Comparison of ENCODE assay signal across 21 cellular contexts in the genomic region with DNA sequence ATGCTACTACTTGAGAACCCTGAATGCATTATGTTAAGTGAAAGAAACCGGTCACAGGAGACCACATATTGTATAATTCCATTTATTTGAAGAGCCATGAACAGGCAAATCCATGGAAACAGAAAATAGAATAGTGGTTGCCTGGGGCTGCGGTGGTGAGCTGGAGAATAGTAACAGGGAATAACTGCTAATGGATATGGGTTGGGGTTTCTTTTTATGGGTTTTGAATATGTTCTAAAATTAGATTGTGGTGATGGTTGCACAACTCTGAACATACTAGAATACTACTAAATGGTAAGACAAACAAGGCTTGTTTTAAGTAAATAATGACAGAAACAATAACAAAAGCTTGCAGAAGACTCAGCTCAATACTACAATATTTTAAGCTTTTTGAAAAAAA.
A peak's percentile ranks its signal among the peaks of the same experiment; 100 is the strongest.
DNase-seq lines count a peak whose midpoint lies in the region; ATAC-seq lines count a peak whose summit lies in the region.
"Had no signal": no experiment of that assay in that cellular context is flagged by ENCODE, and none has a peak within 500 bp of the region (broad histone marks: within the 10 kb centered on the region; RNA-seq: fewer than 3 reads in every experiment).

No MANE protein-coding gene starts in this region.

- H3K9ac ChIP-seq in SK-N-MC (ENCODE audit: insufficient read length): no peak overlapping the region

- H3K27ac ChIP-seq in SK-N-MC: no peak overlapping the region
- H3K27ac ChIP-seq: ascending aorta, esophagus muscularis mucosa, right lobe of liver had no signal

- no peaks in the 10 kb centered on the region; the same call in 1 of the 2 replicates for H3K4me1 ChIP-seq in HAP-1
- H3K4me1 ChIP-seq: ascending aorta, right lobe of liver had no signal

- no peak for ATAC-seq in HG02884 (IDR thresholded peaks at IDR 0.05; ENCODE audit: unreplicated experiment)
- ATAC-seq in HG03175 (IDR thresholded peaks at IDR 0.05; ENCODE audit: unreplicated experiment): no peak
- ATAC-seq: HCT116, right lobe of liver had no signal

- H3K9me3 ChIP-seq in SK-N-MC (ENCODE audit: low read depth, low read length): no peaks in the 10 kb centered on the region
- no peaks in the 10 kb centered on the region for H3K9me3 ChIP-seq in HAP-1
- H3K9me3 ChIP-seq: ascending aorta, esophagus muscularis mucosa, MG63, right lobe of liver, suprapubic skin had no signal

- H3K27me3 ChIP-seq in HAP-1 (ENCODE audit: low read depth): no peaks in the 10 kb centered on the region
- H3K27me3 ChIP-seq: ascending aorta, esophagus muscularis mucosa, MG63, right lobe of liver, suprapubic skin had no signal

- in situ Hi-C loops in HAP-1 (cut with MboI; ENCODE audit: low sequenced_read_pairs): no loop called here

- H3K4me3 ChIP-seq in SK-N-MC (peak overlapping the region; percentile 4), HAP-1 (no peak overlapping the region)
- H3K4me3 ChIP-seq: ascending aorta, esophagus muscularis mucosa, MG63, right lobe of liver, suprapubic skin had no signal

- DNase-seq in COLO668 (lab: John Stamatoyannopoulos, UW; ENCODE audit: unreplicated experiment) (peak; percentile 23), NCI-H146 (lab: John Stamatoyannopoulos, UW) (peak; percentile 12), SK-N-MC (ENCODE audit: low read depth, low spot score) (peak; percentile 70), foreskin melanocyte (peak; percentile 81), HAP-1 (ENCODE audit: low spot score in 2 of 2) (no peak), kidney glomerular epithelial cell (lab: John Stamatoyannopoulos, UW) (no peak)
- DNase-seq: activated CD4-positive, alpha-beta T cell treated with anti-CD3 and anti-CD28 coated beads for 36 hours; activated CD8-positive, alpha-beta memory T cell treated with anti-CD3 and anti-CD28 coated beads, Interleukin-2, amount 50 U/mL, for 4 hours; dermis blood vessel endothelial cell; kidney; MG63; midbrain; right lobe of liver; SIG-M5; stimulated activated CD4-positive, alpha-beta T cell treated with anti-CD3 and anti-CD28 coated beads, Interleukin-4, amount 100 ng/mL, for 1 hour had no signal

- H3K36me3 ChIP-seq in SK-N-MC (ENCODE audit: insufficient read depth, low read length) (no peaks in the 10 kb centered on the region), HAP-1 (replicated peaks) (no peaks in the 10 kb centered on the region)
- H3K36me3 ChIP-seq: ascending aorta, esophagus muscularis mucosa, MG63, right lobe of liver, suprapubic skin had no signal

Comparison
In these comparisons a context has a peak if more than half of its experiments do, and no peak if none do; other contexts are left out.
1. DNase-seq: peak in COLO668 (single experiment), NCI-H146 (single experiment), SK-N-MC (single experiment) and foreskin melanocyte (single experiment); none in HAP-1 (0 of 2) and kidney glomerular epithelial cell (single experiment).